In genomic region chr1:203776636-203777035, GRCh38 we compare ENCODE assay signal across 1 cellular context.
TF ChIP-seq lines count a peak whose summit lies in the region.

No MANE protein-coding gene starts in this region.

TF ChIP-seq in IMR-90, 13 proteins besides CTCF, POLR2A, EP300 and RAD21 (continued from another document):
- TF ChIP-seq RCOR1 (IDR thresholded peaks at IDR 0.05; ENCODE audit: insufficient replicate concordance, low read length) (no peak), CHD1 (IDR thresholded peaks at IDR 0.05; ENCODE audit: low read depth, low read length) (no peak), FOS (IDR thresholded peaks at IDR 0.05; ENCODE audit: low read depth, low read length) (no peak), NFE2L2 (IDR thresholded peaks at IDR 0.05; ENCODE audit: low read depth, low read length) (no peak), MAZ (IDR thresholded peaks at IDR 0.05; ENCODE audit: borderline replicate concordance, low read depth, low read length) (no peak), BHLHE40 (IDR thresholded peaks at IDR 0.05; ENCODE audit: low read depth, low read length) (no peak), SMC3 (IDR thresholded peaks at IDR 0.05; ENCODE audit: low read depth, low read length) (no peak), MXI1 (IDR thresholded peaks at IDR 0.05; ENCODE audit: borderline replicate concordance, low read depth, low read length) (no peak), USF2 (IDR thresholded peaks at IDR 0.05; ENCODE audit: low read depth, low read length) (no peak), MAFK (IDR thresholded peaks at IDR 0.05; ENCODE audit: low read depth, low read length) (no peak)
TF ChIP-seq in IMR-90: peak in this region for 0.
